ENCODE assay signal across 11 cellular contexts in the genomic region with DNA sequence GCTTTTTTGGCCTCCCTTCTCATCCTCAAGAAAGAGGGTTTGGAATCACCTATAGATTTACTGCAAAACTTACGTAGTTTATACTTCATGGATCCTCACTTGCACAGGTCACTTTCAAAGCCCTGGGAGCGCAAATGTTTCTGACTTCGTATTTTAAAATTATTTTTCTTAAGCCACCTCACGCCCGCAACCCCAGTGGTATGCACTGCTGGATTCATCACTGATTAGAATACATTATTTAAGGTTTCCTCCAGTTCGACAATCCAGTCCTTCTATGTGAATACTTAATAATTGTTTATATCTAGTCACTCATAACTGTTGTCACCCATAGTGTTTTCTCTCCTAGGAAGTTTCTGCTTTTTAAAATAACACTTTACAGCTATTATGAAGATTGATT.
A peak's percentile ranks its signal among the peaks of the same experiment; 100 is the strongest.
DNase-seq lines count a peak whose midpoint lies in the region; ATAC-seq and TF ChIP-seq lines count a peak whose summit lies in the region.
"Had no signal": no experiment of that assay in that cellular context is flagged by ENCODE, and none has a peak within 500 bp of the region (broad histone marks: within the 10 kb centered on the region; RNA-seq: fewer than 3 reads in every experiment).

No MANE protein-coding gene starts in this region.

- H3K27ac ChIP-seq in body of pancreas (peak overlapping the region in 1 of 4 donors; percentile 2), left lung (no peak overlapping the region), subcutaneous abdominal adipose tissue (ENCODE audit: low read depth, low read length) (no peak overlapping the region)

- no peak for DNase-seq in H7
- no peak for DNase-seq in body of pancreas
- no peak for DNase-seq in left lung
- DNase-seq in activated effector memory CD4-positive, alpha-beta T cell treated with Interleukin-2 at 50 U/mL for 16 hours: no peak
- DNase-seq: activated CD4-positive, alpha-beta T cell treated with anti-CD3 and anti-CD28 coated beads, Interleukin-2, amount 10 ng/mL, durations not matched to agents 24 days and 14 days; DMS153 had no signal

- TF ChIP-seq POLR2A in body of pancreas (IDR thresholded peaks at IDR 0.05): no peak

- intact Hi-C loops in body of pancreas (cut with DNase I): no loop called here
- intact Hi-C loops in left lung (cut with DNase I): no loop called here

- 46 to 56% methylated on average over 6 of the region's 6 CpGs for WGBS in body of pancreas, 2 donors

- ATAC-seq in body of pancreas (peak; percentile 22), left lung (peak; percentile 23), HG02571 (IDR thresholded peaks at IDR 0.05; ENCODE audit: unreplicated experiment) (no peak), HG02798 (IDR thresholded peaks at IDR 0.05; ENCODE audit: poor library complexity, unreplicated experiment) (no peak), GM21526 (IDR thresholded peaks at IDR 0.05; ENCODE audit: low FRiP score, unreplicated experiment) (no peak)
- ATAC-seq: HCT116 had no signal

- no peaks in the 10 kb centered on the region for H3K9me3 ChIP-seq in body of pancreas
- peaks cover 0 to 28% of the 10 kb centered on the region in 2 donors for H3K9me3 ChIP-seq in left lung
- peaks cover 0 to 4% (median 3%) of the 10 kb centered on the region in 5 donors for H3K9me3 ChIP-seq in subcutaneous abdominal adipose tissue (ENCODE audit: control insufficient read depth in 5 of 5, low read length in 5 of 5)

- H3K4me3 ChIP-seq in H7 (ENCODE audit: insufficient read depth, low read depth, low read length) (peak overlapping the region; percentile 46; the same call in 1 of the 2 replicates), body of pancreas (no peak overlapping the region), left lung (peak overlapping the region; percentile 22 to 29), subcutaneous abdominal adipose tissue (ENCODE audit: low read depth in 1 of 5, low read length in 5 of 5) (peak overlapping the region; percentile 35 to 67 (median 45))

- peak overlapping the region in 1 of 5 donors; percentile 1 for H3K9ac ChIP-seq in subcutaneous abdominal adipose tissue (ENCODE audit: low read length in 5 of 5)

- H3K27me3 ChIP-seq in H7 (ENCODE audit: control insufficient read depth, insufficient read depth, low read length): no peaks in the 10 kb centered on the region
- H3K27me3 ChIP-seq in body of pancreas: no peaks in the 10 kb centered on the region
- peaks cover 0 to 8% of the 10 kb centered on the region in 2 donors for H3K27me3 ChIP-seq in left lung
- H3K27me3 ChIP-seq in subcutaneous abdominal adipose tissue (ENCODE audit: control insufficient read depth in 5 of 5, insufficient read depth in 4 of 5, low read length in 5 of 5): no peaks in the 10 kb centered on the region

- TF ChIP-seq CTCF in body of pancreas (IDR thresholded peaks at IDR 0.05): no peak
- TF ChIP-seq CTCF in left lung (IDR thresholded peaks at IDR 0.05): no peak

- H3K36me3 ChIP-seq in H7 (replicated peaks; ENCODE audit: control insufficient read depth, insufficient read depth, low read length) (no peaks in the 10 kb centered on the region), body of pancreas (replicated peaks in 1 of 2; ENCODE audit: insufficient read depth in 1 of 2, low read depth in 2 of 2) (no peaks in the 10 kb centered on the region), left lung (no peaks in the 10 kb centered on the region), subcutaneous abdominal adipose tissue (ENCODE audit: control insufficient read depth in 5 of 5, insufficient read depth in 5 of 5, low read length in 5 of 5) (no peaks in the 10 kb centered on the region)

- H3K4me1 ChIP-seq in body of pancreas (no peaks in the 10 kb centered on the region), left lung (no peaks in the 10 kb centered on the region), subcutaneous abdominal adipose tissue (ENCODE audit: control insufficient read depth in 5 of 5, insufficient read depth in 5 of 5, low read length in 5 of 5) (no peaks in the 10 kb centered on the region)

Comparison
In these comparisons a context has a peak if more than half of its experiments do, and no peak if none do; other contexts are left out.
1. H3K4me3 ChIP-seq: peak in H7 (single experiment), left lung (2 of 2) and subcutaneous abdominal adipose tissue (5 of 5); none in body of pancreas (0 of 2).
2. ATAC-seq: peak in body of pancreas (single experiment) and left lung (single experiment); none in HG02571 (single experiment), HG02798 (single experiment) and GM21526 (single experiment).